ENCODE assay signal across 29 cellular contexts in genomic region chr11:1968454-1968995, GRCh38. TPM values are rescaled to one million over a fixed set of nuclear protein-coding genes. Genes with fewer than 3 reads are reported as not detected.
A peak's percentile ranks its signal among the peaks of the same experiment; 100 is the strongest.
DNase-seq lines count a peak whose midpoint lies in the region; ATAC-seq and TF ChIP-seq lines count a peak whose summit lies in the region.
"Had no signal": no experiment of that assay in that cellular context is flagged by ENCODE, and none has a peak within 500 bp of the region (broad histone marks: within the 10 kb centered on the region; RNA-seq: fewer than 3 reads in every experiment).

No MANE protein-coding gene starts in this region.

- no peaks in the 10 kb centered on the region for H3K79me2 ChIP-seq in HCT116 (ENCODE audit: insufficient read depth, low read length)

- H2AFZ ChIP-seq in HCT116 (ENCODE audit: low read depth, low read length, poor library complexity, severe bottlenecking): no peak overlapping the region

- H4K20me1 ChIP-seq in HCT116 (ENCODE audit: insufficient read depth): no peaks in the 10 kb centered on the region

- H3K9me3 ChIP-seq in HCT116 (ENCODE audit: control insufficient read depth in 1 of 2, insufficient read depth in 1 of 2, low read depth in 1 of 2, low read length in 2 of 2) (no peaks in the 10 kb centered on the region), psoas muscle (no peaks in the 10 kb centered on the region)
- H3K9me3 ChIP-seq: neutrophil, transverse colon had no signal

- WGBS in psoas muscle, 3 donors: 47% methylated on average over 3 of the region's 24 CpGs; no CpG with 5 or more reads in 2 of the 3 donors

- H3K4me2 ChIP-seq in HCT116 (ENCODE audit: low read length): no peak overlapping the region

- no peak for TF ChIP-seq CTCF in HCT116 (IDR thresholded peaks at IDR 0.05 in 2 of 3, conservative IDR thresholded peaks at IDR 0.05 in 1 of 3; ENCODE audit: borderline replicate concordance in 1 of 3, insufficient read depth in 1 of 3, low read depth in 2 of 3, low read length in 2 of 3)
- no peak for TF ChIP-seq CTCF in psoas muscle (IDR thresholded peaks at IDR 0.05)

- H3K9ac ChIP-seq in HCT116 (ENCODE audit: low read length): no peak overlapping the region

- POLR2A ChIA-PET in HCT116 (lab: Charles Lee): no interaction called here

- RAD21 ChIA-PET in HCT116 (lab: Charles Lee; ENCODE audit: low non-redundant PET in 1 of 2, low total read pairs in 2 of 2, uncharacterized antibody in 2 of 2, unreplicated experiment in 2 of 2): no interaction called here

- intact Hi-C loops in HCT116 (cut with micrococcal nuclease) (no loop called here), psoas muscle (cut with DNase I) (no loop called here)

- no peak overlapping the region for H3K4me3 ChIP-seq in HCT116 (replicated peaks in 1 of 2; ENCODE audit: low read depth in 1 of 2, low read length in 2 of 2)
- H3K4me3 ChIP-seq in psoas muscle: no peak overlapping the region
- H3K4me3 ChIP-seq: transverse colon had no signal

- ATAC-seq in HCT116 (peak; percentile 53), esophagus mucosa (peak; percentile 11), left lobe of liver (peak; percentile 33), psoas muscle (peak; percentile 31 to 46 (median 34)), HG02884 (IDR thresholded peaks at IDR 0.05; ENCODE audit: unreplicated experiment) (no peak)
- ATAC-seq: activated T-cell treated with anti-CD3 and anti-CD28 coated beads, Interleukin-2, amount 50 U/mL, for 72 hours had no signal

- DNase-seq in HCT116 (ENCODE audit: low read depth, low spot score): no peak
- no peak for DNase-seq in left lobe of liver (ENCODE audit: low spot score)
- DNase-seq in psoas muscle: peak; percentile 17 to 64
- no peak for DNase-seq in germinal center (ENCODE audit: low spot score)
- no peak for DNase-seq in GM19238 (ENCODE audit: insufficient read length, low spot score)
- no peak for DNase-seq in 8988T
- DNase-seq: activated CD4-positive, alpha-beta T cell treated with anti-CD3 and anti-CD28 coated beads, Interleukin-2, amount 50 U/mL, for 4 hours; activated naive CD4-positive, alpha-beta T cell treated with anti-CD3 and anti-CD28 coated beads, Interleukin-2, amount 10 ng/mL, durations not matched to agents 7 days and 5 days; activated T-cell treated with anti-CD3 and anti-CD28 coated beads, Interleukin-2, amount 50 U/mL, for 72 hours; C1 segment of cervical spinal cord; COR-L47; DMS53; GDM1; Karpas-422; kidney glomerular epithelial cell; MV-4-11; naive B cell; NCI-H146; OCI-M1; SHP77 treated with DMSO at 0.1 percent for 48 hours; SW 1271; T-helper 9 cell; transverse colon; WERI-Rb-1 had no signal

- H3K36me3 ChIP-seq in HCT116 (ENCODE audit: control insufficient read depth in 1 of 2, insufficient read depth in 2 of 2, low read length in 2 of 2) (no peaks in the 10 kb centered on the region), psoas muscle (ENCODE audit: insufficient read depth in 1 of 2, low read depth in 1 of 2) (no peaks in the 10 kb centered on the region)
- H3K36me3 ChIP-seq: neutrophil, transverse colon, WERI-Rb-1 had no signal

- H3K27ac ChIP-seq in HCT116 (ENCODE audit: low read depth, low read length) (no peak overlapping the region), psoas muscle (peak overlapping the region; percentile 61)
- H3K27ac ChIP-seq: neutrophil, transverse colon, WERI-Rb-1 had no signal

- BruUV-seq in HCT116 (replicated peaks; lab: Mats Ljungman, UMichigan): no TSS peak

- H3K4me1 ChIP-seq in HCT116 (ENCODE audit: control insufficient read depth in 1 of 2, insufficient read depth in 2 of 2, low read length in 2 of 2) (no peaks in the 10 kb centered on the region), psoas muscle (no peaks in the 10 kb centered on the region)
- H3K4me1 ChIP-seq: transverse colon had no signal

- CTCF ChIA-PET in HCT116 (lab: Charles Lee): no interaction called here

- H3K27me3 ChIP-seq in HCT116 (ENCODE audit: insufficient read depth, low read length) (no peaks in the 10 kb centered on the region), psoas muscle (ENCODE audit: insufficient read depth in 3 of 3, low read length in 2 of 3) (no peaks in the 10 kb centered on the region)
- H3K27me3 ChIP-seq: neutrophil, transverse colon had no signal

- no peak for TF ChIP-seq POLR2A in HCT116 (IDR thresholded peaks at IDR 0.05; ENCODE audit: borderline replicate concordance, extremely low read depth, insufficient read depth, insufficient read length)

- TF ChIP-seq RAD21 in HCT116 (IDR thresholded peaks at IDR 0.05; ENCODE audit: low read depth): no peak

- H3K9me2 ChIP-seq in HCT116 (ENCODE audit: insufficient read depth): no peaks in the 10 kb centered on the region

TF ChIP-seq in HCT116, 20 proteins besides CTCF, POLR2A, EP300 and RAD21:
- TF ChIP-seq TCF7L2 (IDR thresholded peaks at IDR 0.05; ENCODE audit: borderline replicate concordance, extremely low read depth, insufficient read depth, insufficient read length) (no peak), POLR2AphosphoS5 (IDR thresholded peaks at IDR 0.05; ENCODE audit: low read depth, low read length) (no peak), ELF1 (IDR thresholded peaks at IDR 0.05; ENCODE audit: borderline replicate concordance, low read depth) (no peak), ZNF274 (IDR thresholded peaks at IDR 0.05; ENCODE audit: low read depth, low read length) (no peak), JUND (IDR thresholded peaks at IDR 0.05) (no peak), ZFX (IDR thresholded peaks at IDR 0.05) (no peak), YY1 (IDR thresholded peaks at IDR 0.05; ENCODE audit: extremely low read depth, insufficient replicate concordance, low read depth, low read length) (no peak), SP1 (IDR thresholded peaks at IDR 0.05; ENCODE audit: low read depth) (no peak), ZBTB33 (IDR thresholded peaks at IDR 0.05; ENCODE audit: extremely low read depth, insufficient replicate concordance, low read length) (no peak), SRF (IDR thresholded peaks at IDR 0.05; ENCODE audit: low read depth) (no peak), SIN3A (IDR thresholded peaks at IDR 0.05; ENCODE audit: low read depth) (no peak), EZH2 (IDR thresholded peaks at IDR 0.05) (no peak), FOSL1 (IDR thresholded peaks at IDR 0.05; ENCODE audit: low read depth) (no peak)
- TF ChIP-seq, protein P1, sequence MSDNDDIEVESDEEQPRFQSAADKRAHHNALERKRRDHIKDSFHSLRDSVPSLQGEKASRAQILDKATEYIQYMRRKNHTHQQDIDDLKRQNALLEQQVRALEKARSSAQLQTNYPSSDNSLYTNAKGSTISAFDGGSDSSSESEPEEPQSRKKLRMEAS (IDR thresholded peaks at IDR 0.05): no peak

RNA-seq across cellular contexts. Expression of gene MRPL23, which starts 21.4 kb away (rescaled TPM):
- total RNA-seq in HCT116 (2021; ENCODE audit: unreplicated experiment) (109 TPM), esophagus mucosa (44.4 TPM), left lobe of liver (47.2 TPM), psoas muscle (10 to 100 TPM; 46.3 to 91.8 (median 66.9) TPM)
- polyA plus RNA-seq in HCT116 (2012): 120 and 124 TPM in 2 replicates
- 100 to 1,000 TPM in 2 of 3 donors, 10 to 100 TPM in 1; 75.4 to 163 (median 130) TPM for polyA plus RNA-seq in psoas muscle

RNA-seq across cellular contexts. Expression of gene H19, which starts 29.1 kb away (rescaled TPM):
- 10.5 TPM for total RNA-seq in HCT116 (2021; ENCODE audit: unreplicated experiment)
- 7.3 and 8.1 TPM in 2 replicates for polyA plus RNA-seq in HCT116 (2012)
- total RNA-seq in esophagus mucosa: 6.5 TPM
- 199 TPM for total RNA-seq in left lobe of liver
- total RNA-seq in psoas muscle: over 10,000 TPM in 1 of 4 donors, 1,000 to 10,000 TPM in 3; 2,069 to 10,740 (median 4,409) TPM
- 1,000 to 10,000 TPM; 1,446 to 5,104 (median 4,933) TPM for polyA plus RNA-seq in psoas muscle
- total RNA-seq: activated T-cell treated with anti-CD3 and anti-CD28 coated beads, Interleukin-2, amount 50 U/mL, for 72 hours had no signal

RNA-seq across cellular contexts. Expression of gene TNNT3, which starts 49.0 kb away (rescaled TPM):
- total RNA-seq in HCT116 (2021; ENCODE audit: unreplicated experiment): 0.71 TPM
- 0.05 TPM in 1 of 2 replicates, not detected in the other for polyA plus RNA-seq in HCT116 (2012)
- 0.40 TPM for total RNA-seq in esophagus mucosa
- total RNA-seq in left lobe of liver: not detected
- 1,000 to 10,000 TPM; 1,884 to 7,638 (median 4,017) TPM for total RNA-seq in psoas muscle
- polyA plus RNA-seq in psoas muscle: 1,000 to 10,000 TPM; 1,367 to 5,833 (median 3,289) TPM
- total RNA-seq: NCI-H460 had no signal
- polyA plus RNA-seq: AG04450 had no signal

Comparison
In these comparisons a context has a peak if more than half of its experiments do, and no peak if none do; other contexts are left out.
1. DNase-seq: peak in psoas muscle (2 of 2); none in HCT116 (single experiment), left lobe of liver (single experiment), germinal center (single experiment), GM19238 (single experiment) and 8988T (single experiment).
2. RNA of gene H19, which starts 29.1 kb away (total RNA-seq): 2,069 to 10,740 TPM in psoas muscle and 199 TPM in left lobe of liver (single experiment); 10.5 TPM in HCT116 (single experiment) and 6.5 TPM in esophagus mucosa (single experiment); every median in the first group is over 10 times any median in the second.
3. RNA of gene TNNT3, which starts 49.0 kb away (total RNA-seq): 1,884 to 7,638 TPM in psoas muscle; 0.71 TPM in HCT116 (single experiment), 0.40 TPM in esophagus mucosa (single experiment) and not detected in left lobe of liver (single experiment); every median in the first group is over 1,000 times any median in the second.